In genomic region chr2:24360050-24360962, GRCh38 we compare ENCODE assay signal across 1 cellular context.
A peak's percentile ranks its signal among the peaks of the same experiment; 100 is the strongest.
TF ChIP-seq lines count a peak whose summit lies in the region.

Gene ITSN2 (minus strand): TSS chr2:24360536. CDS start chr2:24328082, 32,454 bp downstream.

TF ChIP-seq in K562, 482 proteins besides CTCF, POLR2A, EP300 and RAD21 (continued from another document and continues in another):
- TF ChIP-seq ZBTB43 (CRISPR knock-in tag; IDR thresholded peaks at IDR 0.05) (no peak), ETS1 (conservative IDR thresholded peaks at IDR 0.05; ENCODE audit: control insufficient read depth, low read depth, low read length) (peak; percentile 40; the same call in 1 of the 2 replicates), PTBP1 (IDR thresholded peaks at IDR 0.05; ENCODE audit: low read depth, low read length) (no peak), MIER1 (IDR thresholded peaks at IDR 0.05; ENCODE audit: low read depth) (no peak), TBP (optimal IDR thresholded peaks at IDR 0.05; ENCODE audit: low read depth, low read length) (peak; percentile 60), THAP12 (CRISPR knock-in tag; IDR thresholded peaks at IDR 0.05) (peak; percentile 68; the same call in 1 of the 2 replicates), TGIF2 (CRISPR knock-in tag; IDR thresholded peaks at IDR 0.05) (no peak), HINFP (tag; conservative IDR thresholded peaks at IDR 0.05; ENCODE audit: low read depth) (no peak), ZNF140 (CRISPR knock-in tag; IDR thresholded peaks at IDR 0.05) (no peak), SETDB1 (IDR thresholded peaks at IDR 0.05; ENCODE audit: low read length) (no peak), BHLHE40 (IDR thresholded peaks at IDR 0.05; ENCODE audit: low read length) (no peak; the same call in 1 of the 2 replicates), DLX4 (CRISPR knock-in tag; IDR thresholded peaks at IDR 0.05) (no peak), ATF2 (CRISPR knock-in tag; IDR thresholded peaks at IDR 0.05) (0 out of 2 replicates have a peak, but pooled peaks have one; percentile 18), GTF2E2 (tag; IDR thresholded peaks at IDR 0.05) (0 out of 2 replicates have a peak, but pooled peaks have one; percentile 64), HMGXB4 (CRISPR knock-in tag; IDR thresholded peaks at IDR 0.05) (peak; percentile 45), ZNF124 (CRISPR knock-in tag; IDR thresholded peaks at IDR 0.05) (no peak), CCAR2 (IDR thresholded peaks at IDR 0.05; ENCODE audit: low read depth, low read length) (no peak), POLR3A (IDR thresholded peaks at IDR 0.05; ENCODE audit: borderline replicate concordance, extremely low read depth, insufficient read depth, insufficient read length) (no peak), RBM34 (IDR thresholded peaks at IDR 0.05; ENCODE audit: borderline replicate concordance, insufficient read depth, low read length) (0 out of 2 replicates have a peak, but pooled peaks have one; percentile 16), MBD1 (CRISPR knock-in tag; IDR thresholded peaks at IDR 0.05) (no peak), CBX3 (IDR thresholded peaks at IDR 0.05; ENCODE audit: borderline replicate concordance in 1 of 2, low read length in 2 of 2) (no peak), CEBPB (tag; IDR thresholded peaks at IDR 0.05) (no peak), DIDO1 (tag; IDR thresholded peaks at IDR 0.05; ENCODE audit: low read depth) (no peak), CBX1 (IDR thresholded peaks at IDR 0.05; ENCODE audit: low read depth) (no peak; the same call in 1 of the 2 replicates), CSDE1 (IDR thresholded peaks at IDR 0.05) (no peak), ZNF133 (CRISPR knock-in tag; IDR thresholded peaks at IDR 0.05) (no peak), FOXO4 (CRISPR knock-in tag; IDR thresholded peaks at IDR 0.05) (no peak), TCF15 (CRISPR knock-in tag; IDR thresholded peaks at IDR 0.05) (no peak), ASH1L (IDR thresholded peaks at IDR 0.05; ENCODE audit: borderline replicate concordance, low read depth, partially characterized antibody) (no peak), ZNF12 (CRISPR knock-in tag; IDR thresholded peaks at IDR 0.05) (no peak), ZNF232 (CRISPR knock-in tag; IDR thresholded peaks at IDR 0.05) (no peak), MCM5 (IDR thresholded peaks at IDR 0.05; ENCODE audit: low read depth) (no peak), ZBTB11 (CRISPR knock-in tag; IDR thresholded peaks at IDR 0.05) (peak in 1 of 3 experiments; percentile 45; a peak in 1 of 6 replicates), ZKSCAN1 (IDR thresholded peaks at IDR 0.05; ENCODE audit: low read depth, low read length) (no peak), CTCFL (IDR thresholded peaks at IDR 0.05; ENCODE audit: borderline replicate concordance, insufficient read depth, low read depth, low read length, poor library complexity, severe bottlenecking) (no peak), PHF8 (IDR thresholded peaks at IDR 0.05; ENCODE audit: borderline replicate concordance, low read length) (peak; percentile 89), DEAF1 (CRISPR knock-in tag; IDR thresholded peaks at IDR 0.05) (no peak)
